ENCODE assay signal across 31 cellular contexts in the genomic region with DNA sequence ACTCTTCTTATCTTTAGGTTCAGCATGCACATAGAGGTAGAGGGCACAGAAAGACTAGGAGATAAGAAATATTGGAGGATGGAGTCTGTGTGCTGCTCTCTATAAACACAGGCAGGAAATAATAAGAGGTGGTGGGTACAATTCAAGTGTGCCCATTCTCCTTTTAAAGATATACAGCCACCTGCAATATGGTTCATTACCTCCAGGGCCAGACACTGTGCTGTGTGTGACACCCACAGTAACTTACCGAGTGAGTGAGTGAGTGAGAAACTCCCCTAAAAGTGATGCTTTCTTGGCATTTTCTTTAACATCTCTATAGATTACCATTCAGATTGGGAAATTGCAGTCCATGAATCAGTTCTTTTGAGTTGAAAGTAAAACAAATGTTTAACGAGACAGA.
"Had no signal": no experiment of that assay in that cellular context is flagged by ENCODE, and none has a peak within 500 bp of the region (broad histone marks: within the 10 kb centered on the region; RNA-seq: fewer than 3 reads in every experiment).

No MANE protein-coding gene starts in this region.

- H3K36me3 ChIP-seq: brain microvascular endothelial cell, esophagus muscularis mucosa, gastrocnemius medialis, heart left ventricle, WERI-Rb-1 had no signal

- H3K27me3 ChIP-seq: dorsolateral prefrontal cortex, esophagus muscularis mucosa, gastrocnemius medialis had no signal

- H3K9me3 Mint-ChIP-seq: activated CD4-positive, alpha-beta memory T cell treated with anti-CD3 and anti-CD28 coated beads for 36 hours; activated CD4-positive, alpha-beta T cell treated with anti-CD3 and anti-CD28 coated beads, Interleukin-2, amount 10 ng/mL, durations not matched to agents 24 days and 14 days; activated T-cell treated with anti-CD3 and anti-CD28 coated beads, Interleukin-2, amount 50 U/mL, for 4 hours; activated T-helper 17 cell treated with anti-CD3 and anti-CD28 coated beads, Interleukin-2, amount 50 U/mL, for 72 hours; dendritic cell treated with granulocyte-macrophage colony-stimulating factor and Interleukin-4, amounts not matched to agents 40 ng/mL and 50 ng/mL, for 4 days; T-helper 2 cell treated with Interferon-gamma antibody and Interleukin-4, amounts not matched to agents 5 μg/mL and 100 μg/mL, for 36 hours had no signal

- H3K4me3 Mint-ChIP-seq: activated CD4-positive, alpha-beta memory T cell treated with anti-CD3 and anti-CD28 coated beads for 36 hours; activated CD4-positive, alpha-beta T cell treated with anti-CD3 and anti-CD28 coated beads for 36 hours; activated CD4-positive, alpha-beta T cell treated with anti-CD3 and anti-CD28 coated beads, Interleukin-2, amount 10 ng/mL, durations not matched to agents 24 days and 14 days; activated naive CD8-positive, alpha-beta T cell; activated T-cell treated with anti-CD3 and anti-CD28 coated beads, Interleukin-2, amount 50 U/mL, for 4 hours; activated T-helper 17 cell treated with anti-CD3 and anti-CD28 coated beads, Interleukin-2, amount 50 U/mL, for 72 hours; central memory CD8-positive, alpha-beta T cell; dendritic cell treated with granulocyte-macrophage colony-stimulating factor and Interleukin-4, amounts not matched to agents 40 ng/mL and 50 ng/mL, for 4 days; T-helper 17 cell; T-helper 2 cell treated with Interferon-gamma antibody and Interleukin-4, amounts not matched to agents 5 μg/mL and 100 μg/mL, for 36 hours had no signal

- H3K36me3 Mint-ChIP-seq: activated CD4-positive, alpha-beta memory T cell treated with anti-CD3 and anti-CD28 coated beads for 36 hours; activated naive CD8-positive, alpha-beta T cell had no signal

- H3K4me1 Mint-ChIP-seq: activated CD4-positive, alpha-beta T cell treated with anti-CD3 and anti-CD28 coated beads for 36 hours; activated CD4-positive, alpha-beta T cell treated with anti-CD3 and anti-CD28 coated beads, Interleukin-2, amount 10 ng/mL, durations not matched to agents 24 days and 14 days; activated T-helper 17 cell treated with anti-CD3 and anti-CD28 coated beads, Interleukin-2, amount 50 U/mL, for 72 hours; central memory CD8-positive, alpha-beta T cell; T-helper 17 cell had no signal

- H3K4me3 ChIP-seq: coronary artery, dorsolateral prefrontal cortex, esophagus muscularis mucosa, gastrocnemius medialis, heart left ventricle had no signal

- ATAC-seq: activated CD4-positive, alpha-beta T cell treated with anti-CD3 and anti-CD28 coated beads for 36 hours; activated T-cell treated with anti-CD3 and anti-CD28 coated beads, Interleukin-2, amount 50 U/mL, for 4 hours; activated T-helper 17 cell treated with anti-CD3 and anti-CD28 coated beads, Interleukin-2, amount 50 U/mL, for 72 hours; foreskin keratinocyte; gastrocnemius medialis; heart left ventricle; T-helper 17 cell had no signal

- DNase-seq: activated CD4-positive, alpha-beta memory T cell treated with anti-CD3 and anti-CD28 coated beads for 36 hours; activated CD4-positive, alpha-beta T cell treated with anti-CD3 and anti-CD28 coated beads for 36 hours; activated CD4-positive, alpha-beta T cell treated with anti-CD3 and anti-CD28 coated beads, Interleukin-2, amount 10 ng/mL, durations not matched to agents 24 days and 14 days; activated CD4-positive, CD25-positive, alpha-beta regulatory T cell; activated CD4-positive, CD25-positive, alpha-beta regulatory T cell treated with anti-CD3 and anti-CD28 coated beads, Interleukin-2, amount 50 U/mL, for 72 hours; activated CD8-positive, alpha-beta memory T cell treated with anti-CD3 and anti-CD28 coated beads for 24 hours; activated effector memory CD4-positive, alpha-beta T cell treated with Interleukin-2 at 50 U/mL for 16 hours; activated gamma-delta T cell treated with Interleukin-2 at 50 U/mL for 16 hours; activated naive CD4-positive, alpha-beta T cell treated with anti-CD3 and anti-CD28 coated beads, Interleukin-2, amount 50 U/mL, for 16 hours; activated naive CD4-positive, alpha-beta T cell treated with Interleukin-2 at 50 U/mL for 16 hours; activated T-cell treated with anti-CD3 and anti-CD28 coated beads, Interleukin-2, amount 50 U/mL, for 4 hours; amniotic stem cell; anterior cingulate cortex; brain microvascular endothelial cell; dorsolateral prefrontal cortex; effector memory CD4-positive, alpha-beta T cell; erythroblast; foreskin keratinocyte; gastrocnemius medialis; glutamatergic neuron; heart left ventricle; T-helper 17 cell; T1000; WERI-Rb-1 had no signal

- H3K27ac Mint-ChIP-seq: activated CD4-positive, alpha-beta memory T cell treated with anti-CD3 and anti-CD28 coated beads for 36 hours; activated CD4-positive, alpha-beta T cell treated with anti-CD3 and anti-CD28 coated beads for 36 hours; activated CD4-positive, alpha-beta T cell treated with anti-CD3 and anti-CD28 coated beads, Interleukin-2, amount 10 ng/mL, durations not matched to agents 24 days and 14 days; activated naive CD8-positive, alpha-beta T cell; activated T-helper 17 cell treated with anti-CD3 and anti-CD28 coated beads, Interleukin-2, amount 50 U/mL, for 72 hours; dendritic cell treated with granulocyte-macrophage colony-stimulating factor and Interleukin-4, amounts not matched to agents 40 ng/mL and 50 ng/mL, for 4 days; T-helper 17 cell; T-helper 2 cell treated with Interferon-gamma antibody and Interleukin-4, amounts not matched to agents 5 μg/mL and 100 μg/mL, for 36 hours had no signal
